Comparison of ENCODE assay signal across 8 cellular contexts in the genomic region with DNA sequence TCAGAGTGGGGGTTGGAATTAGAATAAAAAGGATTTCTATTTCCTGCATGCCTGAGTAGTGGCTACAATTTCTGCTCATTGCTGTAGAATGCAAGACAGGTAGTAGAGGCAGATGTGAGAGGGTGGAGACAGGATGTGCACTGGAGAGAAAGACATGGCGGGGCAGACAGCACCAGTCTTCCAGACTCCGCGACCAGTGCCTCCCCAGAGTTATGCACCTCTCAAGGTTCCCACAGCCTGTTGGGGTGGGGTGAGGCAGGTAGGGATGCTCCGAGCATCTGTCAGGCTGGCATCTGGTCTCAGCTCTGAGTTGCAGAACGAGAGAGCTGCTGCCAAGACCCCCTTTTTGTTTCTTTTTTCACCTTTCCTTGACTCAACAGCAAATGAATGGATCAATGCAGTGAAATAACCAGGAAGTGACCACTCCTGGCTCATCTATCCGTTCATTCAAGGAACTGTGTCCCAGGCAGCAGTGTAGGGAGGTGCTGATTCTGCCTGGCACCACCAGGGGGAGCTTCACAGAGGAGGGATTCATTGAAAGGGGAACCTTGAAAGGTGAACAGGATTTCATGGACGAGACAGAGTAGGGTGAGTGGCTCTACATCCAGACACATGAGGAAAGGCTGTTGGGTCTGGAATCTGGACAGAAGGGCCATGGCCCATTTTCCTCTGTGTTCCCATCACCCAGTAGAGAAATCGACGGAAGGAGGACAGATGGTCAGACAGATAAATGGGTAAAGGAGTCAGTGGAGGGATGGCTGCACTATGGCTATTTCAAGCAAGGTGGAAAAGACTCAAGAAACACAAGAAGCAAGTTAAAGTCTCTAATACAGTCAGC. TPM values are rescaled to one million over a fixed set of nuclear protein-coding genes. Genes with fewer than 3 reads are reported as not detected.
A peak's percentile ranks its signal among the peaks of the same experiment; 100 is the strongest.
DNase-seq lines count a peak whose midpoint lies in the region; ATAC-seq and TF ChIP-seq lines count a peak whose summit lies in the region.

No MANE protein-coding gene starts in this region.

- H3K9me3 Mint-ChIP-seq in activated CD8-positive, alpha-beta T cell treated with anti-CD3 and anti-CD28 coated beads for 36 hours = peaks cover 2% of the 10 kb centered on the region
- H3K9me3 Mint-ChIP-seq in endothelial cell (ENCODE audit: unreplicated experiment) = no peaks in the 10 kb centered on the region
- peaks cover 9% of the 10 kb centered on the region for H3K9me3 Mint-ChIP-seq in stimulated activated memory B cell treated with anti-CD40 and anti-IgM and Interleukin-4, amounts not matched to agents 10 μg/mL and 1 μg/mL and 100 μg/mL, for 72 hours

- H3K27ac Mint-ChIP-seq in activated CD8-positive, alpha-beta T cell treated with anti-CD3 and anti-CD28 coated beads for 36 hours = no peak overlapping the region
- no peak overlapping the region for H3K27ac Mint-ChIP-seq in endothelial cell (ENCODE audit: unreplicated experiment)
- no peak overlapping the region for H3K27ac Mint-ChIP-seq in stimulated activated memory B cell treated with anti-CD40 and anti-IgM and Interleukin-4, amounts not matched to agents 10 μg/mL and 1 μg/mL and 100 μg/mL, for 72 hours

- ATAC-seq in HG02642 (IDR thresholded peaks at IDR 0.05; ENCODE audit: poor library complexity, unreplicated experiment) = peak; percentile 69
- ATAC-seq in activated CD8-positive, alpha-beta T cell treated with anti-CD3 and anti-CD28 coated beads for 36 hours = peak; percentile 74
- ATAC-seq in stimulated activated memory B cell treated with anti-CD40 and anti-IgM and Interleukin-4, amounts not matched to agents 10 μg/mL and 1 μg/mL and 100 μg/mL, for 72 hours = peak; percentile 74

- no peak overlapping the region for H3K4me3 Mint-ChIP-seq in activated CD8-positive, alpha-beta T cell treated with anti-CD3 and anti-CD28 coated beads for 36 hours
- H3K4me3 Mint-ChIP-seq in endothelial cell (ENCODE audit: unreplicated experiment) = no peak overlapping the region
- no peak overlapping the region for H3K4me3 Mint-ChIP-seq in stimulated activated memory B cell treated with anti-CD40 and anti-IgM and Interleukin-4, amounts not matched to agents 10 μg/mL and 1 μg/mL and 100 μg/mL, for 72 hours

- H3K4me1 Mint-ChIP-seq in activated CD8-positive, alpha-beta T cell treated with anti-CD3 and anti-CD28 coated beads for 36 hours (ENCODE audit: low read depth) = no peaks in the 10 kb centered on the region
- peaks cover 26% of the 10 kb centered on the region for H3K4me1 Mint-ChIP-seq in endothelial cell (ENCODE audit: unreplicated experiment)
- H3K4me1 Mint-ChIP-seq in stimulated activated memory B cell treated with anti-CD40 and anti-IgM and Interleukin-4, amounts not matched to agents 10 μg/mL and 1 μg/mL and 100 μg/mL, for 72 hours = peaks cover 6% of the 10 kb centered on the region

- DNase-seq in NCI-H2196 (lab: John Stamatoyannopoulos, UW; ENCODE audit: unreplicated experiment) (peak; percentile 51), NCI-H2196 treated with DMSO at 0.1 percent for 48 hours (lab: John Stamatoyannopoulos, UW; ENCODE audit: unreplicated experiment) (no peak), NCI-H2227 treated with DMSO at 0.1 percent for 48 hours (lab: John Stamatoyannopoulos, UW) (peak; percentile 1), endothelial cell (ENCODE audit: low spot score) (peak; percentile 78), midbrain (lab: John Stamatoyannopoulos, UW) (peak; percentile 29)
- peak; percentile 65 for DNase-seq in activated CD8-positive, alpha-beta T cell treated with anti-CD3 and anti-CD28 coated beads for 36 hours

- peaks cover 17% of the 10 kb centered on the region for H3K27me3 Mint-ChIP-seq in activated CD8-positive, alpha-beta T cell treated with anti-CD3 and anti-CD28 coated beads for 36 hours
- peaks cover 7% of the 10 kb centered on the region for H3K27me3 Mint-ChIP-seq in endothelial cell (ENCODE audit: unreplicated experiment)
- no peaks in the 10 kb centered on the region for H3K27me3 Mint-ChIP-seq in stimulated activated memory B cell treated with anti-CD40 and anti-IgM and Interleukin-4, amounts not matched to agents 10 μg/mL and 1 μg/mL and 100 μg/mL, for 72 hours

- CTCF ChIA-PET in activated CD8-positive, alpha-beta T cell treated with anti-CD3 and anti-CD28 coated beads for 36 hours (lab: Charles Lee) = interaction anchor here (0.6 to 1.9 kb wide), 14 partner anchors 9 to 631 kb away, joined by 3 to 12 read pairs (median 4); no protein-coding TSS in a partner anchor

- intact Hi-C loops in activated CD8-positive, alpha-beta T cell treated with anti-CD3 and anti-CD28 coated beads for 36 hours (cut with micrococcal nuclease) = loop anchor here (5.0 to 10.0 kb wide), 2 partner anchors 152 to 629 kb away; no protein-coding TSS in a partner anchor

- no peaks in the 10 kb centered on the region for H3K36me3 Mint-ChIP-seq in activated CD8-positive, alpha-beta T cell treated with anti-CD3 and anti-CD28 coated beads for 36 hours (ENCODE audit: low read depth)
- no peaks in the 10 kb centered on the region for H3K36me3 Mint-ChIP-seq in endothelial cell (ENCODE audit: low read depth, unreplicated experiment)
- no peaks in the 10 kb centered on the region for H3K36me3 Mint-ChIP-seq in stimulated activated memory B cell treated with anti-CD40 and anti-IgM and Interleukin-4, amounts not matched to agents 10 μg/mL and 1 μg/mL and 100 μg/mL, for 72 hours

- POLR2A ChIA-PET in activated CD8-positive, alpha-beta T cell treated with anti-CD3 and anti-CD28 coated beads for 36 hours (lab: Charles Lee) = no interaction called here

- peak; percentile 88 for TF ChIP-seq CTCF in activated CD8-positive, alpha-beta T cell treated with anti-CD3 and anti-CD28 coated beads for 36 hours (IDR thresholded peaks at IDR 0.05)
- TF ChIP-seq CTCF in endothelial cell (IDR thresholded peaks at IDR 0.05; ENCODE audit: unreplicated experiment) = peak; percentile 88

RNA-seq across cellular contexts. Expression of gene SLC18A3, which starts 17.2 kb away (rescaled TPM):
- total RNA-seq in activated CD8-positive, alpha-beta T cell treated with anti-CD3 and anti-CD28 coated beads for 36 hours = not detected
- 0.72 TPM for total RNA-seq in endothelial cell (ENCODE audit: unreplicated experiment)

RNA-seq across cellular contexts. Expression of gene CHAT, which starts 20.9 kb away (rescaled TPM):
- total RNA-seq in activated CD8-positive, alpha-beta T cell treated with anti-CD3 and anti-CD28 coated beads for 36 hours = not detected
- total RNA-seq in endothelial cell (ENCODE audit: unreplicated experiment) = 0.23 TPM

RNA-seq across cellular contexts. Expression of gene ERCC6, which starts 54.0 kb away (rescaled TPM):
- 10 to 100 TPM; 19.1 to 21.8 TPM for total RNA-seq in activated CD8-positive, alpha-beta T cell treated with anti-CD3 and anti-CD28 coated beads for 36 hours
- 25.8 TPM for total RNA-seq in endothelial cell (ENCODE audit: unreplicated experiment)
